In the genomic region with DNA sequence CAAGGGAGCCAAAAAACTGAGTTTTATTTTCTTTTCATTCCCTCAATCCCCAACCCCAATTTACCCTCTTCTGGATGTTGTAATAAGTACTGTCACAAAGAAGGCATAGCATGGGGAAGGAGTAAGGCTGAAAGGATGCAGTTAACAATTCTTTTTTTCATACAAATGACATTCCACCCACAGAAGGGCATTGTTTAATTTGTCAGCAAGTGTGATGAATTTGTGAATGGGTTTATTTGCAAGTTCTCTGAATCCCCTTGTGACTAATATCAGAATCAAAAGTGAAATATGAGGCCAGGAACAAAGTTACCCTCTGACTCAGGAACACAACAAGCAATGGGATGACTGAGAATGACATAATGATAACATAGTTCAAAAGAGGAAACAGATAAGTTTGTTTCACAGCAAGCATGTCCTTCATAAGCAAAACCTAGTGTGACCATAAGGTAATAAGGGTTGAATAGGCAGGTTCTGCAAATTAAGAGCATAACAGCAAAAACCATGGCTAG, we compare ENCODE assay signal across 8 cellular contexts. TPM values are rescaled to one million over a fixed set of nuclear protein-coding genes. Genes with fewer than 3 reads are reported as not detected.
A peak's percentile ranks its signal among the peaks of the same experiment; 100 is the strongest.
DNase-seq lines count a peak whose midpoint lies in the region; ATAC-seq, FAIRE-seq and TF ChIP-seq lines count a peak whose summit lies in the region.

No MANE protein-coding gene starts in this region.

- peaks cover 15% of the 10 kb centered on the region for H3K4me1 Mint-ChIP-seq in astrocyte (ENCODE audit: low read depth, unreplicated experiment)

- H2AK5ac ChIP-seq in neuronal stem cell (ENCODE audit: low read depth, low read length) = no peak overlapping the region

- TF ChIP-seq CTCF in A673 (conservative IDR thresholded peaks at IDR 0.05; ENCODE audit: low read depth, low read length) (no peak), astrocyte (IDR thresholded peaks at IDR 0.05; ENCODE audit: insufficient read depth, low read depth, low read length) (no peak)

- no peak overlapping the region for H2BK120ac ChIP-seq in neuronal stem cell (ENCODE audit: low read depth, low read length)

- H3K4me3 Mint-ChIP-seq in astrocyte (ENCODE audit: unreplicated experiment) = no peak overlapping the region

- H3K79me1 ChIP-seq in neuronal stem cell (ENCODE audit: low read depth, low read length) = no peaks in the 10 kb centered on the region

- BruUV-seq in A673 (replicated peaks; lab: Mats Ljungman, UMichigan) = no TSS peak

- H3K79me2 ChIP-seq in astrocyte (ENCODE audit: insufficient read depth, low read length) = no peaks in the 10 kb centered on the region

- H3K36me3 Mint-ChIP-seq in astrocyte (ENCODE audit: low read depth, unreplicated experiment) = no peaks in the 10 kb centered on the region

- no peak overlapping the region for H2AFZ ChIP-seq in astrocyte (ENCODE audit: low read depth, low read length)
- H2AFZ ChIP-seq in neuronal stem cell (ENCODE audit: low read length) = no peak overlapping the region

- no peak overlapping the region for H3K4ac ChIP-seq in neuronal stem cell (ENCODE audit: low read length)

- peak; percentile 29 for DNase-seq in A673 (ENCODE audit: low spot score)
- DNase-seq in astrocyte (ENCODE audit: low read depth) = peak; percentile 86
- DNase-seq in neuronal stem cell (ENCODE audit: low spot score) = no peak
- no peak for DNase-seq in DMS114 treated with DMSO at 0.1 percent for 48 hours (lab: John Stamatoyannopoulos, UW; ENCODE audit: unreplicated experiment)
- DNase-seq in stimulated activated CD4-positive, alpha-beta T cell treated with anti-CD3 and anti-CD28 coated beads, Interleukin-4, amount 100 ng/mL, for 4 hours = no peak
- DNase-seq in LoVo (ENCODE audit: low spot score) = no peak

- no peaks in the 10 kb centered on the region for H3K9me3 Mint-ChIP-seq in astrocyte (ENCODE audit: unreplicated experiment)

- H3K14ac ChIP-seq in neuronal stem cell (ENCODE audit: low read length) = no peak overlapping the region

- H3K18ac ChIP-seq in neuronal stem cell (ENCODE audit: low read length) = no peak overlapping the region

- peak overlapping the region; percentile 22 for H2BK12ac ChIP-seq in neuronal stem cell (ENCODE audit: low read length)

- no peaks in the 10 kb centered on the region for H3K27me3 Mint-ChIP-seq in astrocyte (ENCODE audit: low read depth, unreplicated experiment)

- H3K4me1 ChIP-seq in A673 (ENCODE audit: insufficient read depth, low read length, poor library complexity, severe bottlenecking) = peaks cover 9% of the 10 kb centered on the region
- peaks cover 25% of the 10 kb centered on the region for H3K4me1 ChIP-seq in astrocyte (ENCODE audit: insufficient read depth, low read length)
- H3K4me1 ChIP-seq in neuronal stem cell (ENCODE audit: control insufficient read depth in 2 of 2, insufficient read depth in 1 of 2, low read depth in 1 of 2, low read length in 2 of 2) = peaks cover 5 to 12% of the 10 kb centered on the region in 2 donors

- H3K9me3 ChIP-seq in A673 (ENCODE audit: low read depth, low read length, poor library complexity, severe bottlenecking) = no peaks in the 10 kb centered on the region
- H3K9me3 ChIP-seq in astrocyte (ENCODE audit: insufficient read depth, low read depth, low read length) = no peaks in the 10 kb centered on the region
- no peaks in the 10 kb centered on the region for H3K9me3 ChIP-seq in neuronal stem cell (replicated peaks in 1 of 2; ENCODE audit: control insufficient read depth in 2 of 2, insufficient read depth in 1 of 2, low read depth in 1 of 2, low read length in 2 of 2)

- no peak overlapping the region for H2BK15ac ChIP-seq in neuronal stem cell (ENCODE audit: low read length)

- intact Hi-C loops in A673 (cut with micrococcal nuclease; ENCODE audit: unreplicated experiment) = loop anchor here (10.0 kb wide), 1 partner anchor 1083 kb away; no protein-coding TSS in a partner anchor

- H3K27ac ChIP-seq in A673 (ENCODE audit: low read depth, low read length, poor library complexity, severe bottlenecking) = no peak overlapping the region
- peak overlapping the region; percentile 90 for H3K27ac ChIP-seq in astrocyte (ENCODE audit: low read depth, low read length)
- H3K27ac ChIP-seq in neuronal stem cell (replicated peaks; ENCODE audit: low read length) = no peak overlapping the region

- H3K36me3 ChIP-seq in A673 (ENCODE audit: insufficient read depth, low read length, poor library complexity, severe bottlenecking) (no peaks in the 10 kb centered on the region), astrocyte (ENCODE audit: insufficient read depth, low read length) (no peaks in the 10 kb centered on the region), neuronal stem cell (replicated peaks in 1 of 2; ENCODE audit: control insufficient read depth in 2 of 2, insufficient read depth in 2 of 2, low read length in 2 of 2) (no peaks in the 10 kb centered on the region)

- no peaks in the 10 kb centered on the region for H3K27me3 ChIP-seq in A673 (replicated peaks; ENCODE audit: insufficient read depth, low read depth, low read length, poor library complexity)
- H3K27me3 ChIP-seq in astrocyte (ENCODE audit: insufficient read depth, low read length) = no peaks in the 10 kb centered on the region
- H3K27me3 ChIP-seq in neuronal stem cell (ENCODE audit: control insufficient read depth in 3 of 3, insufficient read depth in 3 of 3, low read depth in 1 of 3, low read length in 3 of 3) = no peaks in the 10 kb centered on the region

- FAIRE-seq in astrocyte (lab: Jason Lieb, UNC) = peak; percentile 87

- H3K23ac ChIP-seq in neuronal stem cell (ENCODE audit: low read depth, low read length, poor library complexity) = no peak overlapping the region

- no peak overlapping the region for H4K8ac ChIP-seq in neuronal stem cell (ENCODE audit: low read depth, low read length)

- H4K20me1 ChIP-seq in astrocyte (ENCODE audit: insufficient read depth, low read length) = no peaks in the 10 kb centered on the region

- no peak overlapping the region for H3K4me3 ChIP-seq in A673 (ENCODE audit: low read depth, low read length, poor library complexity, severe bottlenecking)
- peak overlapping the region; percentile 35 for H3K4me3 ChIP-seq in astrocyte (ENCODE audit: insufficient read depth, low read depth, low read length)
- H3K4me3 ChIP-seq in neuronal stem cell (ENCODE audit: low read length in 2 of 2) = no peak overlapping the region

- H2BK5ac ChIP-seq in neuronal stem cell (ENCODE audit: low read length) = no peak overlapping the region

- ATAC-seq in GM18873 (IDR thresholded peaks at IDR 0.05; ENCODE audit: low FRiP score, unreplicated experiment) (peak; percentile 41), HG03521 (IDR thresholded peaks at IDR 0.05; ENCODE audit: unreplicated experiment) (peak; percentile 31)

- CTCF ChIA-PET in A673 (lab: Charles Lee) = no interaction called here

- H3K4me2 ChIP-seq in astrocyte (ENCODE audit: low read length) (peak overlapping the region; percentile 86), neuronal stem cell (ENCODE audit: insufficient read depth, low read length, poor library complexity, severe bottlenecking) (no peak overlapping the region)

- POLR2A ChIA-PET in A673 (lab: Charles Lee; ENCODE audit: low non-redundant PET) = no interaction called here

- peak overlapping the region; percentile 69 for H3K27ac Mint-ChIP-seq in astrocyte (ENCODE audit: unreplicated experiment)

- H3K9ac ChIP-seq in astrocyte (ENCODE audit: low read length) (peak overlapping the region; percentile 96), neuronal stem cell (ENCODE audit: low read depth, low read length, poor library complexity) (no peak overlapping the region)

- no peak overlapping the region for H4K91ac ChIP-seq in neuronal stem cell (ENCODE audit: low read depth, low read length, poor library complexity)

RNA-seq across cellular contexts. Expression of a gene that starts 2.1 kb away (rescaled TPM):
- total RNA-seq in A673 (2021) (9.2 and 12.7 TPM in 2 replicates), astrocyte (9.5 and 10.5 TPM in 2 replicates)
- 16.1 TPM for polyA plus RNA-seq in neuronal stem cell (2013, experiment 1 of 2)
- 16.3 TPM for polyA plus RNA-seq in neuronal stem cell (2013, experiment 2 of 2)

Comparison
In these comparisons a context has a peak if more than half of its experiments do, and no peak if none do; other contexts are left out.
1. DNase-seq: peak in A673 (single experiment) and astrocyte (single experiment); none in neuronal stem cell (single experiment), DMS114 treated with DMSO at 0.1 percent for 48 hours (single experiment), stimulated activated CD4-positive, alpha-beta T cell treated with anti-CD3 and anti-CD28 coated beads, Interleukin-4, amount 100 ng/mL, for 4 hours (0 of 2) and LoVo (single experiment).